7 cellular contexts compared by ENCODE assay signal in the genomic region with DNA sequence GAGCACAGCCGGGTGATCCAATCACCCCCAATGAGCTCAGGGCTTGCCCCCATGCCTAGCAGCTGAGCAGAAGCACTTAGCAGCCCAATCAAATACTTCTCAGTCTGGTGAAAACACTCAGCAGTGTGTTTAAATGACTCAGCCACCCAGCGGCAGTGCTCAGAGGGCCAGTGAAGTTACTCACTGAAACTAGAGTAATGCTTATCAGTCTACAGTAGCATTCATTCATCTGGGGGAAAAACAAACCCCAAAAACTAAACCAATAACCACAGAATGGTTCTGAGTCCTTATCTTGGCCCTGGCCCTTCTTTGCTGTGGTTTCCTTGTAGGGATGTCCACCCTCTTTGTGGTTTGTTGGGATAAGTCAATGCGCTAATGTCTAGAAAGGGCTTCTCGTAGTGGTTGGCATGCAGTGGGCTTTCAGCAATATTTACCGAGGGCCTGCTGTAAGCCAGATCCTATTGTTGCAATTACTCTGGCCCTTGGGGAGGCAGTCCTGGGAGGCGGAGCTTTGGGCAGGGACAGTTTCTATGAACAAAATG. TPM values are rescaled to one million over a fixed set of nuclear protein-coding genes. Genes with fewer than 3 reads are reported as not detected.
DNase-seq lines count a peak whose midpoint lies in the region; ATAC-seq and TF ChIP-seq lines count a peak whose summit lies in the region.

No MANE protein-coding gene starts in this region.

- no peaks in the 10 kb centered on the region for H3K36me3 Mint-ChIP-seq in activated T-cell treated with anti-CD3 and anti-CD28 coated beads, Interleukin-2, amount 50 U/mL, for 4 hours (ENCODE audit: insufficient read depth)

- H3K4me1 Mint-ChIP-seq in activated T-cell treated with anti-CD3 and anti-CD28 coated beads, Interleukin-2, amount 50 U/mL, for 4 hours (ENCODE audit: low read depth): no peaks in the 10 kb centered on the region

- peaks cover 59% of the 10 kb centered on the region for H3K27me3 Mint-ChIP-seq in activated T-cell treated with anti-CD3 and anti-CD28 coated beads, Interleukin-2, amount 50 U/mL, for 4 hours (ENCODE audit: low read depth)

- H3K4me3 Mint-ChIP-seq in activated T-cell treated with anti-CD3 and anti-CD28 coated beads, Interleukin-2, amount 50 U/mL, for 4 hours: no peak overlapping the region

- TF ChIP-seq CTCF in GM12874 (IDR thresholded peaks at IDR 0.05; ENCODE audit: insufficient read depth, low read depth, low read length): 0 out of 2 replicates have a peak, but pooled peaks have one; percentile 3

- no peaks in the 10 kb centered on the region for H3K9me3 Mint-ChIP-seq in activated T-cell treated with anti-CD3 and anti-CD28 coated beads, Interleukin-2, amount 50 U/mL, for 4 hours

- no peak for DNase-seq in activated T-cell treated with anti-CD3 and anti-CD28 coated beads, Interleukin-2, amount 50 U/mL, for 4 hours
- peak; percentile 36 to 42 for DNase-seq in stimulated activated CD8-positive, alpha-beta memory T cell treated with anti-CD3 and anti-CD28 coated beads, Interleukin-2, amount 100 ng/mL, for 48 hours (ENCODE audit: low read depth in 2 of 2)
- no peak for DNase-seq in NCI-H2081 treated with DMSO at 0.1 percent for 48 hours (lab: John Stamatoyannopoulos, UW)
- no peak for DNase-seq in activated CD4-positive, alpha-beta T cell treated with anti-CD3 and anti-CD28 coated beads for 1 hour

- ATAC-seq in GM19468 (IDR thresholded peaks at IDR 0.05; ENCODE audit: extremely low read depth, unreplicated experiment) (peak; percentile 69), HG03442 (IDR thresholded peaks at IDR 0.05; ENCODE audit: unreplicated experiment) (peak; percentile 98)
- ATAC-seq in activated T-cell treated with anti-CD3 and anti-CD28 coated beads, Interleukin-2, amount 50 U/mL, for 4 hours: peak; percentile 95 to 97

RNA-seq across cellular contexts. Expression of a gene that starts 43.2 kb away (rescaled TPM):
- total RNA-seq in activated T-cell treated with anti-CD3 and anti-CD28 coated beads, Interleukin-2, amount 50 U/mL, for 4 hours: under 1 TPM in 1 of 3 donors, not detected in 2; 0.10 TPM

Comparison
In these comparisons a context has a peak if more than half of its experiments do, and no peak if none do; other contexts are left out.
1. DNase-seq: peak in stimulated activated CD8-positive, alpha-beta memory T cell treated with anti-CD3 and anti-CD28 coated beads, Interleukin-2, amount 100 ng/mL, for 48 hours (2 of 2); none in activated T-cell treated with anti-CD3 and anti-CD28 coated beads, Interleukin-2, amount 50 U/mL, for 4 hours (single experiment), NCI-H2081 treated with DMSO at 0.1 percent for 48 hours (single experiment) and activated CD4-positive, alpha-beta T cell treated with anti-CD3 and anti-CD28 coated beads for 1 hour (single experiment).
2. Peak in every context shown above with its lines, with median percentiles within 50 percentile points of each other: ATAC-seq.